14 cellular contexts compared by ENCODE assay signal in genomic region chr10:44982114-44982460, GRCh38. TPM values are rescaled to one million over a fixed set of nuclear protein-coding genes. Genes with fewer than 3 reads are reported as not detected.
DNase-seq lines count a peak whose midpoint lies in the region; ATAC-seq, FAIRE-seq and TF ChIP-seq lines count a peak whose summit lies in the region.
"Had no signal": no experiment of that assay in that cellular context is flagged by ENCODE, and none has a peak within 500 bp of the region (broad histone marks: within the 10 kb centered on the region; RNA-seq: fewer than 3 reads in every experiment).

No MANE protein-coding gene starts in this region.

- no peaks in the 10 kb centered on the region for H3K9me3 ChIP-seq in breast epithelium
- H3K9me3 ChIP-seq in keratinocyte (ENCODE audit: control insufficient read depth, low read depth, low read length) = no peaks in the 10 kb centered on the region
- no peaks in the 10 kb centered on the region for H3K9me3 ChIP-seq in smooth muscle cell (replicated peaks; ENCODE audit: low read depth)
- no peaks in the 10 kb centered on the region for H3K9me3 ChIP-seq in small intestine (ENCODE audit: control insufficient read depth, low read depth)
- H3K9me3 ChIP-seq in CD8-positive, alpha-beta T cell (ENCODE audit: low read length) = no peaks in the 10 kb centered on the region

- H3K4me1 Mint-ChIP-seq in nephron progenitor cell = peaks cover 67% of the 10 kb centered on the region
- peaks cover 2% of the 10 kb centered on the region for H3K4me1 Mint-ChIP-seq in CD8-positive, alpha-beta T cell (ENCODE audit: low read depth)
- H3K4me1 Mint-ChIP-seq: CD8-positive, alpha-beta memory T cell; IgD-negative memory B cell had no signal

- H3K27me3 ChIP-seq in breast epithelium (no peaks in the 10 kb centered on the region), keratinocyte (ENCODE audit: control insufficient read depth, extremely low read depth, insufficient read depth, low read length) (no peaks in the 10 kb centered on the region), smooth muscle cell (ENCODE audit: low read depth) (no peaks in the 10 kb centered on the region), small intestine (ENCODE audit: control insufficient read depth in 2 of 2, insufficient read depth in 2 of 2, low read length in 2 of 2) (no peaks in the 10 kb centered on the region)
- no peaks in the 10 kb centered on the region for H3K27me3 ChIP-seq in CD8-positive, alpha-beta T cell (ENCODE audit: insufficient read depth, low read length)

- intact Hi-C loops in breast epithelium (cut with DNase I; ENCODE audit: low total_unique reads) = no loop called here
- intact Hi-C loops in CD8-positive, alpha-beta T cell (cut with DNase I, micrococcal nuclease) = no loop called here

- no peaks in the 10 kb centered on the region for H3K9me3 Mint-ChIP-seq in nephron progenitor cell
- H3K9me3 Mint-ChIP-seq in CD8-positive, alpha-beta T cell = no peaks in the 10 kb centered on the region
- H3K9me3 Mint-ChIP-seq: activated T-cell treated with anti-CD3 and anti-CD28 coated beads, Interleukin-2, amount 50 U/mL, for 72 hours; CD8-positive, alpha-beta memory T cell; IgD-negative memory B cell had no signal

- no peaks in the 10 kb centered on the region for H4K20me1 ChIP-seq in keratinocyte (ENCODE audit: control insufficient read depth, extremely low read depth, insufficient read depth, low read length)
- H4K20me1 ChIP-seq in smooth muscle cell (ENCODE audit: low read depth) = no peaks in the 10 kb centered on the region

- no peak overlapping the region for H3K4me3 Mint-ChIP-seq in nephron progenitor cell
- H3K4me3 Mint-ChIP-seq in CD8-positive, alpha-beta T cell = no peak overlapping the region
- H3K4me3 Mint-ChIP-seq: activated T-cell treated with anti-CD3 and anti-CD28 coated beads, Interleukin-2, amount 50 U/mL, for 72 hours; CD8-positive, alpha-beta memory T cell; IgD-negative memory B cell had no signal

- H3K27me3 Mint-ChIP-seq in nephron progenitor cell (ENCODE audit: low read depth, poor library complexity) = peaks cover 8% of the 10 kb centered on the region
- H3K27me3 Mint-ChIP-seq in CD8-positive, alpha-beta T cell (ENCODE audit: low read depth) = no peaks in the 10 kb centered on the region
- H3K27me3 Mint-ChIP-seq: IgD-negative memory B cell had no signal

- POLR2A ChIA-PET in CD8-positive, alpha-beta T cell (lab: Charles Lee) = no interaction called here

- H3F3A ChIP-seq in smooth muscle cell (ENCODE audit: low read depth) = no peaks in the 10 kb centered on the region

- no peak overlapping the region for H2AFZ ChIP-seq in keratinocyte (ENCODE audit: control insufficient read depth, low read length)
- H2AFZ ChIP-seq in smooth muscle cell (ENCODE audit: low read depth) = no peak overlapping the region

- H3K4me3 ChIP-seq in breast epithelium (peak overlapping the region in 1 of 3 donors; percentile 26), keratinocyte (ENCODE audit: control insufficient read depth in 2 of 3, extremely low read depth in 1 of 3, insufficient read depth in 2 of 3, low read depth in 1 of 3, low read length in 3 of 3) (no peak overlapping the region), smooth muscle cell (no peak overlapping the region), small intestine (ENCODE audit: low read depth in 1 of 2, low read length in 2 of 2) (no peak overlapping the region)
- H3K4me3 ChIP-seq in CD8-positive, alpha-beta T cell (ENCODE audit: low read depth, low read length) = no peak overlapping the region

- H3K36me3 Mint-ChIP-seq in nephron progenitor cell (ENCODE audit: low read depth) = no peaks in the 10 kb centered on the region
- no peaks in the 10 kb centered on the region for H3K36me3 Mint-ChIP-seq in CD8-positive, alpha-beta T cell
- H3K36me3 Mint-ChIP-seq: CD8-positive, alpha-beta memory T cell; IgD-negative memory B cell had no signal

- TF ChIP-seq POLR2A in breast epithelium (IDR thresholded peaks at IDR 0.05) = no peak

- H3K27ac Mint-ChIP-seq in nephron progenitor cell = no peak overlapping the region
- no peak overlapping the region for H3K27ac Mint-ChIP-seq in CD8-positive, alpha-beta T cell
- H3K27ac Mint-ChIP-seq: activated T-cell treated with anti-CD3 and anti-CD28 coated beads, Interleukin-2, amount 50 U/mL, for 72 hours; CD8-positive, alpha-beta memory T cell; IgD-negative memory B cell had no signal

- H3K9ac ChIP-seq in keratinocyte (ENCODE audit: control insufficient read depth, extremely low read depth, insufficient read depth, low read length) = peak overlapping the region; percentile 65
- H3K9ac ChIP-seq in smooth muscle cell (ENCODE audit: low read depth) = peak overlapping the region; percentile 76

- H3K36me3 ChIP-seq in breast epithelium (no peaks in the 10 kb centered on the region), keratinocyte (ENCODE audit: control insufficient read depth in 2 of 2, extremely low read depth in 1 of 2, insufficient read depth in 2 of 2, low read length in 2 of 2) (no peaks in the 10 kb centered on the region), smooth muscle cell (ENCODE audit: low read depth) (no peaks in the 10 kb centered on the region), small intestine (ENCODE audit: control insufficient read depth in 2 of 2, insufficient read depth in 2 of 2, low read length in 2 of 2) (peaks cover 0 to 14% of the 10 kb centered on the region in 2 donors)
- no peaks in the 10 kb centered on the region for H3K36me3 ChIP-seq in CD8-positive, alpha-beta T cell (ENCODE audit: insufficient read depth, low read length)

- H3K9me1 ChIP-seq in keratinocyte (ENCODE audit: control insufficient read depth, extremely low read depth, insufficient read depth, low read length) = no peaks in the 10 kb centered on the region

- CTCF ChIA-PET in CD8-positive, alpha-beta T cell (lab: Charles Lee) = interaction anchor here (6.5 kb wide), 1 partner anchor 49 kb away, joined by 36 read pairs; no protein-coding TSS in a partner anchor

- FAIRE-seq in keratinocyte (lab: Jason Lieb, UNC) (no peak), small intestine (lab: Jason Lieb, UNC) (no peak)
- FAIRE-seq: TTC549 had no signal

- no peaks in the 10 kb centered on the region for H3K79me2 ChIP-seq in keratinocyte (ENCODE audit: control insufficient read depth, insufficient read depth, low read length)
- H3K79me2 ChIP-seq in smooth muscle cell (ENCODE audit: low read depth) = no peaks in the 10 kb centered on the region

- H3K4me2 ChIP-seq in keratinocyte (ENCODE audit: control insufficient read depth, extremely low read depth, insufficient read depth, low read depth, low read length) (peak overlapping the region; percentile 73), smooth muscle cell (peak overlapping the region; percentile 67)

- H3K4me1 ChIP-seq in breast epithelium (peaks cover 16 to 23% of the 10 kb centered on the region in 2 donors), keratinocyte (ENCODE audit: control insufficient read depth, extremely low read depth, insufficient read depth, low read length) (peaks cover 45% of the 10 kb centered on the region), smooth muscle cell (ENCODE audit: low read depth) (peaks cover 42% of the 10 kb centered on the region), small intestine (ENCODE audit: control insufficient read depth in 2 of 2, insufficient read depth in 1 of 2, low read depth in 1 of 2, low read length in 1 of 2) (no peaks in the 10 kb centered on the region)
- H3K4me1 ChIP-seq in CD8-positive, alpha-beta T cell (ENCODE audit: insufficient read depth, low read length) = no peaks in the 10 kb centered on the region

- dilution Hi-C loops in keratinocyte (cut with MboI; ENCODE audit: extremely low pct_ligation_motif_present, low sequenced_read_pairs) = no loop called here

- peak; percentile 73 for DNase-seq in H4 (ENCODE audit: low spot score)
- no peak for DNase-seq in breast epithelium (ENCODE audit: low spot score in 2 of 2)
- DNase-seq in keratinocyte (ENCODE audit: low read depth, low spot score) = no peak
- no peak for DNase-seq in smooth muscle cell (lab: John Stamatoyannopoulos, UW; ENCODE audit: unreplicated experiment)
- no peak for DNase-seq in small intestine
- DNase-seq in NCI-H82 treated with DMSO at 0.1 percent for 48 hours (lab: John Stamatoyannopoulos, UW; ENCODE audit: unreplicated experiment) = no peak
- no peak for DNase-seq in nephron progenitor cell
- DNase-seq in CD8-positive, alpha-beta T cell = no peak
- DNase-seq: activated T-cell treated with anti-CD3 and anti-CD28 coated beads, Interleukin-2, amount 50 U/mL, for 72 hours; CD8-positive, alpha-beta memory T cell; NCI-H524 treated with DMSO at 0.1 percent for 48 hours; stimulated activated CD4-positive, alpha-beta T cell treated with anti-CD3 and anti-CD28 coated beads, Interleukin-4, amount 100 ng/mL, for 24 hours had no signal

- TF ChIP-seq CTCF in breast epithelium (IDR thresholded peaks at IDR 0.05) = no peak
- TF ChIP-seq CTCF in keratinocyte (optimal IDR thresholded peaks at IDR 0.05 in 1 of 3, IDR thresholded peaks at IDR 0.05 in 1 of 3, conservative IDR thresholded peaks at IDR 0.05 in 1 of 3; ENCODE audit: extremely low read depth in 1 of 3, insufficient read depth in 2 of 3, low read length in 3 of 3) = no peak
- no peak for TF ChIP-seq CTCF in smooth muscle cell (IDR thresholded peaks at IDR 0.05; ENCODE audit: borderline replicate concordance, insufficient read depth, poor library complexity, severe bottlenecking)
- TF ChIP-seq CTCF in nephron progenitor cell (IDR thresholded peaks at IDR 0.05) = no peak
- no peak for TF ChIP-seq CTCF in CD8-positive, alpha-beta T cell (IDR thresholded peaks at IDR 0.05)

- 92% methylated on average over 9 of the region's 9 CpGs for WGBS in smooth muscle cell (ENCODE audit: low lambda C conversion rate)
- 80 to 94% (median 92%) methylated on average over 9 of the region's 9 CpGs for WGBS in small intestine, 3 donors

- H3K27ac ChIP-seq in breast epithelium = peak overlapping the region; percentile 95
- peak overlapping the region; percentile 85 for H3K27ac ChIP-seq in keratinocyte (ENCODE audit: control insufficient read depth, insufficient read depth, low read length)
- H3K27ac ChIP-seq in smooth muscle cell (ENCODE audit: low read depth) = peak overlapping the region; percentile 83
- peak overlapping the region in 1 of 2 donors; percentile 84 for H3K27ac ChIP-seq in small intestine (ENCODE audit: low read depth in 1 of 2, low read length in 1 of 2)
- H3K27ac ChIP-seq in CD8-positive, alpha-beta T cell (ENCODE audit: low read depth, low read length) = no peak overlapping the region

- ATAC-seq in CD8-positive, alpha-beta T cell = no peak
- ATAC-seq: activated T-cell treated with anti-CD3 and anti-CD28 coated beads, Interleukin-2, amount 50 U/mL, for 72 hours had no signal

RNA-seq across cellular contexts. Expression of gene DEPP1, which starts 3.5 kb away (rescaled TPM):
- 31.7 and 44.2 TPM in 2 replicates for total RNA-seq in H4 (2014; rRNA removed; shearing (Covaris generic))
- total RNA-seq in breast epithelium (1,000 to 10,000 TPM in 1 of 3 donors, 100 to 1,000 TPM in 2; 139 to 2,057 (median 460) TPM), smooth muscle cell (10.1 and 13.2 TPM in 2 replicates)
- polyA plus RNA-seq in keratinocyte (0.90 to 1.2 TPM (median 0.95 TPM) in 3 replicates), smooth muscle cell (12.9 and 18.8 TPM in 2 replicates), small intestine (10 to 100 TPM in 1 of 3 donors, 1 to 10 TPM in 2; 4.0 to 39.4 (median 6.8) TPM)
- polyA plus RNA-seq in keratinocyte (2011; ENCODE audit: low read depth) = 1.4 TPM
- 0.36 and 0.75 TPM in 2 replicates for polyA plus RNA-seq in keratinocyte (2011; cell fraction: cytosol; rRNA removed)
- polyA plus RNA-seq in keratinocyte (2011; cell fraction: nucleus; rRNA removed) = 4.1 and 6.0 TPM in 2 replicates
- 0.61 and 3.1 TPM in 2 replicates for polyA plus RNA-seq in keratinocyte (2012; ENCODE audit: low replicate concordance)
- 0.69 to 3.5 TPM (median 0.83 TPM) in 3 replicates for polyA minus RNA-seq in keratinocyte
- polyA minus RNA-seq in keratinocyte (2011; cell fraction: cytosol; rRNA and poly(A)+ RNA removed) = not detected
- 3.0 and 3.3 TPM in 2 replicates for polyA minus RNA-seq in keratinocyte (2011; cell fraction: nucleus; rRNA and poly(A)+ RNA removed)
- total RNA-seq in CD8-positive, alpha-beta T cell = not detected
- polyA plus RNA-seq: CD8-positive, alpha-beta memory T cell; IgD-negative memory B cell had no signal

RNA-seq across cellular contexts. Expression of gene ZNF22, which starts 18.6 kb away (rescaled TPM):
- total RNA-seq in H4 (2014; rRNA removed; shearing (Covaris generic)) = 18.0 and 18.4 TPM in 2 replicates
- total RNA-seq in breast epithelium (10 to 100 TPM; 32.0 to 54.1 (median 34.2) TPM), smooth muscle cell (38.9 and 42.6 TPM in 2 replicates)
- polyA plus RNA-seq in keratinocyte (4.0 to 9.4 TPM (median 6.8 TPM) in 3 replicates), smooth muscle cell (30.7 and 31.3 TPM in 2 replicates), small intestine (10 to 100 TPM in 2 of 3 donors, 1 to 10 TPM in 1; 8.1 to 14.5 (median 12.2) TPM)
- polyA plus RNA-seq in keratinocyte (2011; ENCODE audit: low read depth) = 2.3 TPM
- 3.5 and 6.2 TPM in 2 replicates for polyA plus RNA-seq in keratinocyte (2011; cell fraction: cytosol; rRNA removed)
- 3.4 and 4.3 TPM in 2 replicates for polyA plus RNA-seq in keratinocyte (2011; cell fraction: nucleus; rRNA removed)
- polyA plus RNA-seq in keratinocyte (2012; ENCODE audit: low replicate concordance) = 2.6 and 9.3 TPM in 2 replicates
- 0.23 to 2.7 TPM (median 1.4 TPM) in 3 replicates for polyA minus RNA-seq in keratinocyte
- 1.9 TPM for polyA minus RNA-seq in keratinocyte (2011; cell fraction: cytosol; rRNA and poly(A)+ RNA removed)
- polyA minus RNA-seq in keratinocyte (2011; cell fraction: nucleus; rRNA and poly(A)+ RNA removed) = 1.2 and 2.1 TPM in 2 replicates
- total RNA-seq in CD8-positive, alpha-beta T cell = 10 to 100 TPM; 26.5 to 29.6 TPM

RNA-seq across cellular contexts. Expression of gene RASSF4, which starts 22.5 kb away (rescaled TPM):
- 7.6 and 7.8 TPM in 2 replicates for total RNA-seq in H4 (2014; rRNA removed; shearing (Covaris generic))
- 100 to 1,000 TPM in 1 of 3 donors, 10 to 100 TPM in 2; 18.7 to 364 (median 41.1) TPM for total RNA-seq in breast epithelium
- 0.20 to 0.54 TPM (median 0.23 TPM) in 3 replicates for polyA plus RNA-seq in keratinocyte
- 0.11 TPM for polyA plus RNA-seq in keratinocyte (2011; ENCODE audit: low read depth)
- 0.06 and 0.09 TPM in 2 replicates for polyA plus RNA-seq in keratinocyte (2011; cell fraction: cytosol; rRNA removed)
- polyA plus RNA-seq in keratinocyte (2011; cell fraction: nucleus; rRNA removed) = 0.34 and 0.64 TPM in 2 replicates
- polyA plus RNA-seq in keratinocyte (2012; ENCODE audit: low replicate concordance) = 0.14 TPM in 1 of 2 replicates, not detected in the other
- 0.13 to 0.52 TPM (median 0.22 TPM) in 3 replicates for polyA minus RNA-seq in keratinocyte
- polyA minus RNA-seq in keratinocyte (2011; cell fraction: cytosol; rRNA and poly(A)+ RNA removed) = not detected
- 0.54 TPM in 1 of 2 replicates, not detected in the other for polyA minus RNA-seq in keratinocyte (2011; cell fraction: nucleus; rRNA and poly(A)+ RNA removed)
- 6.5 and 8.3 TPM in 2 replicates for total RNA-seq in smooth muscle cell
- polyA plus RNA-seq in smooth muscle cell = 13.0 and 14.8 TPM in 2 replicates
- polyA plus RNA-seq in small intestine = 100 to 1,000 TPM in 1 of 3 donors, 10 to 100 TPM in 2; 16.9 to 136 (median 86.7) TPM
- total RNA-seq in CD8-positive, alpha-beta T cell = under 1 TPM; 0.30 to 0.31 TPM

Comparison
In these comparisons a context has a peak if more than half of its experiments do, and no peak if none do; other contexts are left out.
1. RNA of gene DEPP1, which starts 3.5 kb away (total RNA-seq): 139 to 2,057 TPM in breast epithelium, 31.7 to 44.2 TPM in H4 and 10.1 to 13.2 TPM in smooth muscle cell; not detected in CD8-positive, alpha-beta T cell; every median in the first group is over 10 times any median in the second.